In the genomic region with DNA sequence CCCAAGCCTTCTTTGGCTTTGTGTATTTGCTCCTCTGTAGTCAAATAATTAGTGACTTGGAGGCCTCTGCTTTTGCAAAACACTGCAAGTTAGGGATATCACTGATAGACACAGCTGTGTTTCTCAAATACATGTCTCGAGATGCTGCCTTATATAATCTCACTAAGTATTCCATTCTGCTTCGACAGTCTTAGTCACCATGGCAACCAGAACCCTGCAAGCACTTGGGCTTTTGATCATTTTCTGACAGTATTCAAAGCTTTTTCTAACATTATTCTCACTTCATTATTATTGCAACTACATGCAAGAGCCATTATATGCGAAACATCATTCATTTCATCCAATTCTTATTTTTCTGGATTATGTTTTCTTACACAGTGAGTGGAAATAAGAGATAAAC, we compare ENCODE assay signal across 18 cellular contexts.
DNase-seq lines count a peak whose midpoint lies in the region; FAIRE-seq and TF ChIP-seq lines count a peak whose summit lies in the region.
"Had no signal": no experiment of that assay in that cellular context is flagged by ENCODE, and none has a peak within 500 bp of the region (broad histone marks: within the 10 kb centered on the region; RNA-seq: fewer than 3 reads in every experiment).

No MANE protein-coding gene starts in this region.

- peak overlapping the region; percentile 11 for H3K4me2 ChIP-seq in neural progenitor cell
- H3K4me2 ChIP-seq: A549, PC-9 had no signal

- H3K36me3 Mint-ChIP-seq in neural progenitor cell: peaks cover 15% of the 10 kb centered on the region
- H3K36me3 Mint-ChIP-seq in activated CD4-positive, alpha-beta memory T cell treated with anti-CD3 and anti-CD28 coated beads, Interleukin-2, amount 10 ng/mL, durations not matched to agents 7 days and 5 days (ENCODE audit: low read depth): peaks cover 8% of the 10 kb centered on the region

- POLR2A ChIA-PET in activated CD4-positive, alpha-beta memory T cell treated with anti-CD3 and anti-CD28 coated beads, Interleukin-2, amount 10 ng/mL, durations not matched to agents 7 days and 5 days (lab: Charles Lee): no interaction called here

- H3K4me3 ChIP-seq in dorsolateral prefrontal cortex (peak overlapping the region in 5 of 59 donors; percentile 4 to 16 (median 8)), neural progenitor cell (no peak overlapping the region), coronary artery (no peak overlapping the region)
- H3K4me3 ChIP-seq: A549, PC-9 had no signal

- H2AFZ ChIP-seq in neural progenitor cell (replicated peaks): no peak overlapping the region
- H2AFZ ChIP-seq: PC-9 had no signal

- H3K4me1 ChIP-seq in neural progenitor cell: peaks cover 7% of the 10 kb centered on the region
- H3K4me1 ChIP-seq: A549 had no signal

- H3K27ac ChIP-seq in dorsolateral prefrontal cortex: peak overlapping the region in 32 of 59 donors; percentile 2 to 75 (median 50)
- no peak overlapping the region for H3K27ac ChIP-seq in neural progenitor cell
- no peak overlapping the region for H3K27ac ChIP-seq in coronary artery
- H3K27ac ChIP-seq: A549, PC-9 had no signal

- no peaks in the 10 kb centered on the region for H3K9me3 ChIP-seq in neural progenitor cell (ENCODE audit: low read depth)
- H3K9me3 ChIP-seq: A549 had no signal

- H3K4me3 Mint-ChIP-seq in neural progenitor cell: peak overlapping the region; percentile 59
- no peak overlapping the region for H3K4me3 Mint-ChIP-seq in activated CD4-positive, alpha-beta memory T cell treated with anti-CD3 and anti-CD28 coated beads, Interleukin-2, amount 10 ng/mL, durations not matched to agents 7 days and 5 days

- H3K27me3 ChIP-seq in dorsolateral prefrontal cortex (no peaks in the 10 kb centered on the region), neural progenitor cell (no peaks in the 10 kb centered on the region)

- H4K20me1 ChIP-seq in neural progenitor cell (ENCODE audit: low read depth): no peaks in the 10 kb centered on the region

- intact Hi-C loops in dorsolateral prefrontal cortex (cut with DNase I): no loop called here

- H3K4me1 Mint-ChIP-seq in neural progenitor cell: peaks cover 17% of the 10 kb centered on the region
- H3K4me1 Mint-ChIP-seq in activated CD4-positive, alpha-beta memory T cell treated with anti-CD3 and anti-CD28 coated beads, Interleukin-2, amount 10 ng/mL, durations not matched to agents 7 days and 5 days: no peaks in the 10 kb centered on the region

- no peaks in the 10 kb centered on the region for H3K36me3 ChIP-seq in neural progenitor cell

- TF ChIP-seq CTCF in dorsolateral prefrontal cortex (IDR thresholded peaks at IDR 0.05 in 54 of 56, conservative IDR thresholded peaks at IDR 0.05 in 2 of 56; ENCODE audit: low read depth in 1 of 56, partially characterized antibody in 56 of 56) (no peak), neural progenitor cell (IDR thresholded peaks at IDR 0.05) (no peak), coronary artery (IDR thresholded peaks at IDR 0.05) (no peak)

- H3K27me3 Mint-ChIP-seq in neural progenitor cell (ENCODE audit: insufficient read depth, low read depth): peaks cover 2% of the 10 kb centered on the region
- no peaks in the 10 kb centered on the region for H3K27me3 Mint-ChIP-seq in activated CD4-positive, alpha-beta memory T cell treated with anti-CD3 and anti-CD28 coated beads, Interleukin-2, amount 10 ng/mL, durations not matched to agents 7 days and 5 days

- H3K9ac ChIP-seq in neural progenitor cell: no peak overlapping the region

- peaks cover 5% of the 10 kb centered on the region for H3K79me2 ChIP-seq in neural progenitor cell (ENCODE audit: low read depth)

- no peaks in the 10 kb centered on the region for H3F3A ChIP-seq in neural progenitor cell (ENCODE audit: low read depth)

- H3K9me3 Mint-ChIP-seq in neural progenitor cell: no peaks in the 10 kb centered on the region
- no peaks in the 10 kb centered on the region for H3K9me3 Mint-ChIP-seq in activated CD4-positive, alpha-beta memory T cell treated with anti-CD3 and anti-CD28 coated beads, Interleukin-2, amount 10 ng/mL, durations not matched to agents 7 days and 5 days

- DNase-seq in D341Med (ENCODE audit: low spot score) (peak; percentile 54), NCI-H524 treated with DMSO at 0.1 percent for 48 hours (lab: John Stamatoyannopoulos, UW) (peak; percentile 75), dorsolateral prefrontal cortex (peak in 1 of 10 donors; percentile 25), neural progenitor cell (ENCODE audit: low spot score) (peak; percentile 49), coronary artery (ENCODE audit: low spot score) (no peak), T-helper 9 cell (no peak), urothelium cell line (ENCODE audit: low spot score) (no peak)
- no peak for DNase-seq in activated CD4-positive, alpha-beta memory T cell treated with anti-CD3 and anti-CD28 coated beads, Interleukin-2, amount 10 ng/mL, durations not matched to agents 7 days and 5 days
- DNase-seq: DND-41, GF-D8, Kasumi-1, NCI-H1417, NCI-H1930, NCI-H526 treated with DMSO at 0.1 percent for 48 hours, PC-9 had no signal

- CTCF ChIA-PET in activated CD4-positive, alpha-beta memory T cell treated with anti-CD3 and anti-CD28 coated beads, Interleukin-2, amount 10 ng/mL, durations not matched to agents 7 days and 5 days (lab: Charles Lee): no interaction called here

- H3K27ac Mint-ChIP-seq in neural progenitor cell: peak overlapping the region; percentile 42
- H3K27ac Mint-ChIP-seq in activated CD4-positive, alpha-beta memory T cell treated with anti-CD3 and anti-CD28 coated beads, Interleukin-2, amount 10 ng/mL, durations not matched to agents 7 days and 5 days: no peak overlapping the region

- no peak for FAIRE-seq in urothelium cell line (lab: Jason Lieb, UNC)
- FAIRE-seq: A549, H1, HepG2 had no signal

Comparison
In these comparisons a context has a peak if more than half of its experiments do, and no peak if none do; other contexts are left out.
1. DNase-seq: peak in D341Med (single experiment), NCI-H524 treated with DMSO at 0.1 percent for 48 hours (single experiment) and neural progenitor cell (single experiment); none in coronary artery (single experiment), activated CD4-positive, alpha-beta memory T cell treated with anti-CD3 and anti-CD28 coated beads, Interleukin-2, amount 10 ng/mL, durations not matched to agents 7 days and 5 days (single experiment), T-helper 9 cell (single experiment) and urothelium cell line (single experiment).
2. H3K27ac ChIP-seq: peak in dorsolateral prefrontal cortex (32 of 59); none in neural progenitor cell (single experiment) and coronary artery (0 of 2).